ENCODE assay signal across 14 cellular contexts in the genomic region with DNA sequence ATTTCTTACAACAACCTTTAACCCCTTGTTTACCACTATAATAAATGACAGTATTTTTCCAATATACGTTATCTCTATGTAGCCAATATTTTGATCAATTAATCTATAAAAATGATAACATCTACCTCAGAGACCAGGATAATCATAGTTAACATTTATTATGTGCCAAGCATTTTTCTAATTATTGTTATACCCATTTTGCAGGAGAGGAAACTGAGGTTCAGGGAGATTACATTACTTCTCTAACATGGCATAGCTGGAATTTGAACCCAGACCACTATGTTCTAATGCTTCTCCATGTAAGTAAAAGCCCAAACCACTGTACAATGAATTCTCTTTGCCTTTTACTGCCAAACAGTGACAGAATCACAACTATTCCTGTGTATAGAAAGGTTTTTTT.
A peak's percentile ranks its signal among the peaks of the same experiment; 100 is the strongest.
DNase-seq lines count a peak whose midpoint lies in the region; ATAC-seq and TF ChIP-seq lines count a peak whose summit lies in the region.
"Had no signal": no experiment of that assay in that cellular context is flagged by ENCODE, and none has a peak within 500 bp of the region (broad histone marks: within the 10 kb centered on the region; RNA-seq: fewer than 3 reads in every experiment).

No MANE protein-coding gene starts in this region.

- no peak for DNase-seq in Karpas-422
- DNase-seq in dorsolateral prefrontal cortex = no peak
- no peak for DNase-seq in GM13976 (ENCODE audit: low spot score)
- DNase-seq in left lobe of liver (ENCODE audit: low spot score) = no peak
- no peak for DNase-seq in cerebellum (ENCODE audit: low spot score)
- DNase-seq: CD4-positive, CD25-positive, alpha-beta regulatory T cell; NCI-H1930; NCI-H510A; NCI-H82; PC-3 had no signal

- TF ChIP-seq CTCF in dorsolateral prefrontal cortex (IDR thresholded peaks at IDR 0.05 in 54 of 56, conservative IDR thresholded peaks at IDR 0.05 in 2 of 56; ENCODE audit: low read depth in 1 of 56, partially characterized antibody in 56 of 56) (no peak), GM13976 (IDR thresholded peaks at IDR 0.05; ENCODE audit: borderline replicate concordance, control extremely low read depth, extremely low read depth, insufficient read depth, missing control alignments) (no peak)

- no peak overlapping the region for H3K27ac ChIP-seq in Karpas-422 (ENCODE audit: low read length)
- peak overlapping the region in 4 of 59 donors; percentile 30 to 58 (median 40) for H3K27ac ChIP-seq in dorsolateral prefrontal cortex
- H3K27ac ChIP-seq in muscle layer of colon (ENCODE audit: low read depth, low read length) = peak overlapping the region; percentile 14
- peak overlapping the region; percentile 59 for H3K27ac ChIP-seq in skeletal muscle tissue (ENCODE audit: low read depth, low read length)
- H3K27ac ChIP-seq: SJSA1 had no signal

- in situ Hi-C loops in GM13976 (cut with MboI; ENCODE audit: low sequenced_read_pairs, unreplicated experiment) = no loop called here

- H3K27me3 ChIP-seq in Karpas-422 (ENCODE audit: low read length) = no peaks in the 10 kb centered on the region
- H3K27me3 ChIP-seq in dorsolateral prefrontal cortex = no peaks in the 10 kb centered on the region
- no peaks in the 10 kb centered on the region for H3K27me3 ChIP-seq in muscle layer of colon (ENCODE audit: control insufficient read depth in 1 of 2, insufficient read depth in 2 of 2, low read length in 2 of 2)
- no peaks in the 10 kb centered on the region for H3K27me3 ChIP-seq in skeletal muscle tissue (ENCODE audit: control insufficient read depth in 3 of 3, insufficient read depth in 3 of 3, low read length in 3 of 3)
- H3K27me3 ChIP-seq: SJSA1 had no signal

- H3K79me2 ChIP-seq in Karpas-422 (ENCODE audit: low read length) = no peaks in the 10 kb centered on the region

- H3K9ac ChIP-seq in Karpas-422 (ENCODE audit: low read length) (no peak overlapping the region), muscle layer of colon (ENCODE audit: low read length) (no peak overlapping the region), skeletal muscle tissue (ENCODE audit: low read depth in 1 of 3, low read length in 3 of 3) (peak overlapping the region in 1 of 3 donors; percentile 66)

- H3K9me3 ChIP-seq in Karpas-422 (ENCODE audit: low read length) (no peaks in the 10 kb centered on the region), muscle layer of colon (ENCODE audit: low read length) (no peaks in the 10 kb centered on the region), skeletal muscle tissue (ENCODE audit: control insufficient read depth in 3 of 3, low read length in 3 of 3) (no peaks in the 10 kb centered on the region)
- H3K9me3 ChIP-seq: HAP-1, SJSA1 had no signal

- H3K4me2 ChIP-seq in Karpas-422 (ENCODE audit: low read depth, low read length, poor library complexity, severe bottlenecking) = peak overlapping the region; percentile 38

- H2AFZ ChIP-seq in Karpas-422 (ENCODE audit: low read length) = no peak overlapping the region

- H3K4me3 ChIP-seq in Karpas-422 (ENCODE audit: low read length) (no peak overlapping the region), dorsolateral prefrontal cortex (peak overlapping the region in 48 of 59 donors; percentile 13 to 67 (median 48)), muscle layer of colon (ENCODE audit: low read depth in 1 of 2, low read length in 2 of 2) (no peak overlapping the region), skeletal muscle tissue (ENCODE audit: low read length in 3 of 3) (peak overlapping the region in 1 of 3 donors; percentile 52)
- H3K4me3 ChIP-seq: HAP-1 had no signal

- ATAC-seq in left lobe of liver = no peak
- ATAC-seq: PC-3 had no signal

- no peaks in the 10 kb centered on the region for H3K9me2 ChIP-seq in Karpas-422 (replicated peaks; ENCODE audit: insufficient read depth, low read length)

- H3K4me1 ChIP-seq in Karpas-422 (ENCODE audit: low read length) (peaks cover 41% of the 10 kb centered on the region), muscle layer of colon (ENCODE audit: insufficient read depth, low read length) (peaks cover 16% of the 10 kb centered on the region), skeletal muscle tissue (ENCODE audit: control insufficient read depth in 3 of 3, insufficient read depth in 3 of 3, low read length in 3 of 3) (peaks cover 1 to 7% (median 6%) of the 10 kb centered on the region in 3 donors)
- H3K4me1 ChIP-seq: HAP-1 had no signal

- no peaks in the 10 kb centered on the region for H4K20me1 ChIP-seq in Karpas-422 (ENCODE audit: insufficient read depth, low read depth, low read length)

- intact Hi-C loops in dorsolateral prefrontal cortex (cut with DNase I) = no loop called here

- H3K36me3 ChIP-seq in Karpas-422 (ENCODE audit: insufficient read depth, low read length) (no peaks in the 10 kb centered on the region), muscle layer of colon (ENCODE audit: insufficient read depth, low read length) (no peaks in the 10 kb centered on the region), skeletal muscle tissue (ENCODE audit: control insufficient read depth in 3 of 3, insufficient read depth in 3 of 3, low read length in 3 of 3) (no peaks in the 10 kb centered on the region)
- H3K36me3 ChIP-seq: HAP-1, SJSA1 had no signal

Comparison
In these comparisons a context has a peak if more than half of its experiments do, and no peak if none do; other contexts are left out.
1. H3K4me3 ChIP-seq: peak in dorsolateral prefrontal cortex (48 of 59); none in Karpas-422 (single experiment) and muscle layer of colon (0 of 2).